ENCODE assay signal across 9 cellular contexts in genomic region chr21:37338671-37339526, GRCh38. TPM values are rescaled to one million over a fixed set of nuclear protein-coding genes. Genes with fewer than 3 reads are reported as not detected.
DNase-seq lines count a peak whose midpoint lies in the region; ATAC-seq and TF ChIP-seq lines count a peak whose summit lies in the region.
"Had no signal": no experiment of that assay in that cellular context is flagged by ENCODE, and none has a peak within 500 bp of the region (broad histone marks: within the 10 kb centered on the region; RNA-seq: fewer than 3 reads in every experiment).

No MANE protein-coding gene starts in this region.

- WGBS in prostate gland: 36% methylated on average over 11 of the region's 11 CpGs

- H3K27ac ChIP-seq in prostate gland (peak overlapping the region; percentile 1 to 15), substantia nigra (ENCODE audit: low read depth, low read length, poor library complexity, severe bottlenecking) (no peak overlapping the region)

- no peaks in the 10 kb centered on the region for H3K36me3 ChIP-seq in prostate gland

- no peaks in the 10 kb centered on the region for H3K4me1 ChIP-seq in prostate gland (replicated peaks)

- no peak for TF ChIP-seq CTCF in prostate gland (IDR thresholded peaks at IDR 0.05)

- no peak overlapping the region for H3K4me3 ChIP-seq in prostate gland

- intact Hi-C loops in prostate gland (cut with DNase I): loop anchor here (2.0 kb wide), 1 partner anchor 28 kb away; the partner anchor contains the start of gene DYRK1A

- DNase-seq in EL (peak; percentile 100), RKO (ENCODE audit: low spot score) (peak; percentile 81), fibroblast of peridontal ligament (ENCODE audit: extremely low read depth) (peak; percentile 94), prostate gland (ENCODE audit: low spot score) (no peak), substantia nigra (lab: John Stamatoyannopoulos, UW) (no peak)
- DNase-seq: T-helper 9 cell had no signal

- no peak for ATAC-seq in HG03039 (IDR thresholded peaks at IDR 0.05; ENCODE audit: unreplicated experiment)
- no peak for ATAC-seq in HG03108 (IDR thresholded peaks at IDR 0.05; ENCODE audit: unreplicated experiment)
- no peak for ATAC-seq in GM18909 (IDR thresholded peaks at IDR 0.05; ENCODE audit: poor library complexity, unreplicated experiment)

- no peaks in the 10 kb centered on the region for H3K9me3 ChIP-seq in prostate gland

- no peak for TF ChIP-seq POLR2A in prostate gland (IDR thresholded peaks at IDR 0.05)

- H3K27me3 ChIP-seq in prostate gland (replicated peaks; ENCODE audit: insufficient read depth): no peaks in the 10 kb centered on the region

RNA-seq across cellular contexts. Expression of gene DYRK1A, which starts 27.7 kb away (rescaled TPM):
- 100 to 1,000 TPM in 1 of 2 donors, 10 to 100 TPM in 1; 70.5 to 146 TPM for total RNA-seq in prostate gland

Comparison
In these comparisons a context has a peak if more than half of its experiments do, and no peak if none do; other contexts are left out.
1. DNase-seq: peak in EL (single experiment), RKO (single experiment) and fibroblast of peridontal ligament (single experiment); none in prostate gland (single experiment) and substantia nigra (0 of 49).